1 cellular context compared by ENCODE assay signal in the genomic region with DNA sequence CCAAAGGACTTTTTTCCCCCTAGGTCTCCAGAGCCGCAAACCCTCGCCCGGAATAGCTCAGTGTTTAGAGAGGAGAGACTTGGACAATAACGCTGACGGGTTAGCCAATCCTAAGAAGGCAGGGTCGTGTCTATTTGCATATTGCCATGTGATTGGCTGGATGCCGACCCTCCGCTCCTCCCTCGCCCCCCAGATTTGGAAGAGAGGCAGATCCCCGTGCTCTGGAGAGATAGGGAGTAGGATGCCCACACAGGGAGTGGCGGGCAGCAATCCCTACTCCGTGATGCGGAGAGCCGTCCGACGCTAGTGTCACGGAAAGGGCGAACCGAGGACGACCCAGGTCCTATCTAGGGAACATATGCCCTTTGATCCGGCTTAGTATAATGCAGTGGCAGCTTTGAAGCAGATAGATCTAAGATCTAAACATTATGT.
TF ChIP-seq lines count a peak whose summit lies in the region.

No MANE protein-coding gene starts in this region.

TF ChIP-seq in WTC11, 78 proteins besides CTCF, POLR2A, EP300 and RAD21 (continued from another document):
- TF ChIP-seq, protein P1, sequence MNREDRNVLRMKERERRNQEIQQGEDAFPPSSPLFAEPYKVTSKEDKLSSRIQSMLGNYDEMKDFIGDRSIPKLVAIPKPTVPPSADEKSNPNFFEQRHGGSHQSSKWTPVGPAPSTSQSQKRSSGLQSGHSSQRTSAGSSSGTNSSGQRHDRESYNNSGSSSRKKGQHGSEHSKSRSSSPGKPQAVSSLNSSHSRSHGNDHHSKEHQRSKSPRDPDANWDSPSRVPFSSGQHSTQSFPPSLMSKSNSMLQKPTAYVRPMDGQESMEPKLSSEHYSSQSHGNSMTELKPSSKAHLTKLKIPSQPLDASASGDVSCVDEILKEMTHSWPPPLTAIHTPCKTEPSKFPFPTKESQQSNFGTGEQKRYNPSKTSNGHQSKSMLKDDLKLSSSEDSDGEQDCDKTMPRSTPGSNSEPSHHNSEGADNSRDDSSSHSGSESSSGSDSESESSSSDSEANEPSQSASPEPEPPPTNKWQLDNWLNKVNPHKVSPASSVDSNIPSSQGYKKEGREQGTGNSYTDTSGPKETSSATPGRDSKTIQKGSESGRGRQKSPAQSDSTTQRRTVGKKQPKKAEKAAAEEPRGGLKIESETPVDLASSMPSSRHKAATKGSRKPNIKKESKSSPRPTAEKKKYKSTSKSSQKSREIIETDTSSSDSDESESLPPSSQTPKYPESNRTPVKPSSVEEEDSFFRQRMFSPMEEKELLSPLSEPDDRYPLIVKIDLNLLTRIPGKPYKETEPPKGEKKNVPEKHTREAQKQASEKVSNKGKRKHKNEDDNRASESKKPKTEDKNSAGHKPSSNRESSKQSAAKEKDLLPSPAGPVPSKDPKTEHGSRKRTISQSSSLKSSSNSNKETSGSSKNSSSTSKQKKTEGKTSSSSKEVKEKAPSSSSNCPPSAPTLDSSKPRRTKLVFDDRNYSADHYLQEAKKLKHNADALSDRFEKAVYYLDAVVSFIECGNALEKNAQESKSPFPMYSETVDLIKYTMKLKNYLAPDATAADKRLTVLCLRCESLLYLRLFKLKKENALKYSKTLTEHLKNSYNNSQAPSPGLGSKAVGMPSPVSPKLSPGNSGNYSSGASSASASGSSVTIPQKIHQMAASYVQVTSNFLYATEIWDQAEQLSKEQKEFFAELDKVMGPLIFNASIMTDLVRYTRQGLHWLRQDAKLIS (CRISPR knock-in tag; IDR thresholded peaks at IDR 0.05; ENCODE audit: borderline replicate concordance): no peak
TF ChIP-seq in WTC11: peak in this region for 3.
